ENCODE assay signal across 1 cellular context in genomic region chr7:140004672-140005071, GRCh38.
TF ChIP-seq lines count a peak whose summit lies in the region.

No MANE protein-coding gene starts in this region.

TF ChIP-seq in SK-N-SH treated with all-trans-retinoic acid at 6 μM for 48 hours, 23 proteins besides CTCF, POLR2A, EP300 and RAD21 (continued from another document):
- no peak for TF ChIP-seq TSHZ2 (CRISPR knock-in tag; IDR thresholded peaks at IDR 0.05)
